19 cellular contexts compared by ENCODE assay signal in genomic region chr17:27452828-27453227, GRCh38. TPM values are rescaled to one million over a fixed set of nuclear protein-coding genes. Genes with fewer than 3 reads are reported as not detected.
DNase-seq lines count a peak whose midpoint lies in the region; ATAC-seq and TF ChIP-seq lines count a peak whose summit lies in the region.
"Had no signal": no experiment of that assay in that cellular context is flagged by ENCODE, and none has a peak within 500 bp of the region (broad histone marks: within the 10 kb centered on the region; RNA-seq: fewer than 3 reads in every experiment).

No MANE protein-coding gene starts in this region.

- H4K20me1 ChIP-seq in BLaER1 = peaks cover 11% of the 10 kb centered on the region

- no peaks in the 10 kb centered on the region for H3K36me3 Mint-ChIP-seq in CD4-positive, alpha-beta T cell (ENCODE audit: low read depth)

- peaks cover 29% of the 10 kb centered on the region for H3K4me1 ChIP-seq in BLaER1
- H3K4me1 ChIP-seq in BE2C = no peaks in the 10 kb centered on the region

- no peak for ATAC-seq in CD4-positive, alpha-beta T cell (ENCODE audit: poor library complexity)
- ATAC-seq in GM19351 (IDR thresholded peaks at IDR 0.05; ENCODE audit: unreplicated experiment) (no peak), HG03432 (IDR thresholded peaks at IDR 0.05; ENCODE audit: unreplicated experiment) (no peak)
- ATAC-seq: HCT116, HepG2 had no signal

- TF ChIP-seq CTCF in CD4-positive, alpha-beta T cell (IDR thresholded peaks at IDR 0.05) = no peak
- no peak for TF ChIP-seq CTCF in BE2C (IDR thresholded peaks at IDR 0.05; ENCODE audit: low read depth, low read length)

- no peak overlapping the region for H3K9ac ChIP-seq in BLaER1
- H3K9ac ChIP-seq: KMS-11 had no signal

- intact Hi-C loops in CD4-positive, alpha-beta T cell (cut with DNase I, micrococcal nuclease) = loop anchor here (10.0 kb wide), 2 partner anchors 72 to 442 kb away; partner anchors contain the start of gene LYRM9 (in 1 of the 2)

- H3K4me3 Mint-ChIP-seq in CD4-positive, alpha-beta T cell = peak overlapping the region; percentile 27

- H3K4me3 ChIP-seq in BLaER1 (no peak overlapping the region), BE2C (ENCODE audit: low read depth, low read length) (no peak overlapping the region), MG63 (no peak overlapping the region)

- H3K36me3 ChIP-seq in BLaER1 (no peaks in the 10 kb centered on the region), BE2C (no peaks in the 10 kb centered on the region), MG63 (no peaks in the 10 kb centered on the region)

- peaks cover 16% of the 10 kb centered on the region for H3K4me1 Mint-ChIP-seq in CD4-positive, alpha-beta T cell (ENCODE audit: low read depth)

- POLR2A ChIA-PET in CD4-positive, alpha-beta T cell (lab: Charles Lee) = no interaction called here

- no peak overlapping the region for H3K27ac Mint-ChIP-seq in CD4-positive, alpha-beta T cell

- peak overlapping the region; percentile 35 for H3K4me2 ChIP-seq in BLaER1
- H3K4me2 ChIP-seq: KMS-11 had no signal

- H3K27ac ChIP-seq in BLaER1 = no peak overlapping the region
- no peak overlapping the region for H3K27ac ChIP-seq in CD4-positive, alpha-beta T cell (ENCODE audit: low read depth, low read length)
- H3K27ac ChIP-seq: KMS-11 had no signal

- H3K27me3 ChIP-seq in BLaER1 (peaks cover 12% of the 10 kb centered on the region), BE2C (no peaks in the 10 kb centered on the region), MG63 (peaks cover 4% of the 10 kb centered on the region; the same call in 1 of the 2 replicates)
- no peaks in the 10 kb centered on the region for H3K27me3 ChIP-seq in CD4-positive, alpha-beta T cell (ENCODE audit: control insufficient read depth, insufficient read depth, low read length)

- no peaks in the 10 kb centered on the region for H3K9me3 Mint-ChIP-seq in CD4-positive, alpha-beta T cell
- H3K9me3 Mint-ChIP-seq: CD8-positive, alpha-beta memory T cell had no signal

- CTCF ChIA-PET in CD4-positive, alpha-beta T cell (lab: Charles Lee) = no interaction called here

- H3K9me3 ChIP-seq in BLaER1 (no peaks in the 10 kb centered on the region), BE2C (no peaks in the 10 kb centered on the region), MG63 (no peaks in the 10 kb centered on the region)
- H3K9me3 ChIP-seq in CD4-positive, alpha-beta T cell (ENCODE audit: control insufficient read depth, low read length) = no peaks in the 10 kb centered on the region

- no peak for DNase-seq in CD4-positive, alpha-beta T cell
- peak; percentile 11 for DNase-seq in NCI-H69 (lab: John Stamatoyannopoulos, UW)
- DNase-seq in myocyte (ENCODE audit: low read depth) = peak; percentile 43
- no peak for DNase-seq in BE2C
- DNase-seq in MG63 = no peak
- DNase-seq: ACHN; CD8-positive, alpha-beta memory T cell; COR-L47; DMS 273 treated with DMSO at 0.1 percent for 48 hours; DMS79; GDM1; GOT3; H7 had no signal

- no peaks in the 10 kb centered on the region for H3K27me3 Mint-ChIP-seq in CD4-positive, alpha-beta T cell
- H3K27me3 Mint-ChIP-seq: CD8-positive, alpha-beta memory T cell had no signal

RNA-seq across cellular contexts. Expression of gene KSR1, which starts 3.4 kb away (rescaled TPM):
- total RNA-seq in CD4-positive, alpha-beta T cell = 10 to 100 TPM; 19.4 to 25.3 TPM
- total RNA-seq in myocyte = 11.7 and 13.9 TPM in 2 replicates
- polyA plus RNA-seq in myocyte (2012) = 26.8 TPM
- 21.3 TPM for polyA plus RNA-seq in BE2C (2012; ENCODE audit: insufficient read depth, insufficient read length, low read depth)
- 0.52 and 7.6 TPM in 2 replicates for total RNA-seq in MG63 (2014; rRNA removed; shearing (Covaris generic); ENCODE audit: low replicate concordance)

Comparison
In these comparisons a context has a peak if more than half of its experiments do, and no peak if none do; other contexts are left out.
1. DNase-seq: peak in NCI-H69 (single experiment) and myocyte (single experiment); none in CD4-positive, alpha-beta T cell (0 of 10), BE2C (single experiment) and MG63 (single experiment).